Comparison of ENCODE assay signal across 19 cellular contexts in the genomic region with DNA sequence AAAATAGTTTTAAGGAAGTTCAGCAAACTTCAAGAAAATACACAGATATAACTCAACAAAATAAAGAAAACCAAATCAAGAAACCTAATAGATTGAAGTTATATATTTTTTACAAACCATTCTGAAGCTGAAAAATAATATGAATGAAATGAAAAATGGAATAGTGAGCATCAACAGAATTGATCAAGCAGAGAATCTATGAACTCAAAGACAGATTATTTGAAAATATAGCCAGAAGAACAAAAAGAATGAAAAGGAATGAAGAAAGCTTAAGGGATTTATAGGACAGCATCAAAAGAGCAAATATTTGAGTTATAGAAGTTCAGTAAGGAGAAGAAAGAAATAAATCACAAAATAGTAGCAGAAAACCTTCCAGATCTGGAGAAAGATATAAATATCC.
"Had no signal": no experiment of that assay in that cellular context is flagged by ENCODE, and none has a peak within 500 bp of the region (broad histone marks: within the 10 kb centered on the region; RNA-seq: fewer than 3 reads in every experiment).

No MANE protein-coding gene starts in this region.

- H3K4me3 ChIP-seq: dorsolateral prefrontal cortex, heart left ventricle, sigmoid colon, skin epidermis, tibial artery, upper lobe of left lung, uterus had no signal

- FAIRE-seq: endometrium, frontal cortex had no signal

- H3K27me3 Mint-ChIP-seq: naive thymus-derived CD8-positive, alpha-beta T cell had no signal

- H3K27me3 ChIP-seq: dorsolateral prefrontal cortex, heart left ventricle, neutrophil, sigmoid colon, tibial artery, upper lobe of left lung, uterus had no signal

- H3K9me3 ChIP-seq: neutrophil, sigmoid colon, uterus had no signal

- H3K36me3 ChIP-seq: uterus had no signal

- H3K27ac ChIP-seq: dorsolateral prefrontal cortex, heart left ventricle, neutrophil, sigmoid colon, skin epidermis, tibial artery, upper lobe of left lung, uterus had no signal

- H3K4me1 ChIP-seq: sigmoid colon, tibial artery, upper lobe of left lung, uterus had no signal

- DNase-seq: cortex of kidney; dorsolateral prefrontal cortex; effector CD8-positive, alpha-beta T cell; heart left ventricle; hypothalamus; islet precursor cell; mammary epithelial cell; naive thymus-derived CD8-positive, alpha-beta T cell; sigmoid colon; stimulated activated CD4-positive, alpha-beta T cell treated with anti-CD3 and anti-CD28 coated beads, Interleukin-2, amount 100 ng/mL, for 24 hours; stimulated activated naive CD4-positive, alpha-beta T cell; tibial artery; upper lobe of left lung; uterus had no signal

- ATAC-seq: left lobe of liver; naive thymus-derived CD8-positive, alpha-beta T cell had no signal
